35 cellular contexts compared by ENCODE assay signal in genomic region chr1:9047019-9047418, GRCh38. TPM values are rescaled to one million over a fixed set of nuclear protein-coding genes. Genes with fewer than 3 reads are reported as not detected.
"Had no signal": no experiment of that assay in that cellular context is flagged by ENCODE, and none has a peak within 500 bp of the region (broad histone marks: within the 10 kb centered on the region; RNA-seq: fewer than 3 reads in every experiment).

No MANE protein-coding gene starts in this region.

- H3K36me3 ChIP-seq: SJSA1 had no signal

- H2AFZ ChIP-seq: PC-9 had no signal

- H3K9ac ChIP-seq: SK-N-SH had no signal

- ATAC-seq: Panc1 had no signal

- H3K27me3 ChIP-seq: SJSA1 had no signal

- H3K9me3 ChIP-seq: SJSA1, SK-N-SH had no signal

- H3K4me2 ChIP-seq: PC-9, SK-N-SH had no signal

- H3K4me1 ChIP-seq: SJSA1 had no signal

- H3K4me3 ChIP-seq: PC-9, SJSA1 had no signal

- H3K27ac ChIP-seq: PC-9, SJSA1 had no signal

- DNase-seq: Karpas-422, NCI-H1048, NCI-H1092 treated with DMSO at 0.1 percent for 48 hours, NCI-H1105 treated with DMSO at 0.1 percent for 48 hours, NCI-H1417, NCI-H1436, NCI-H146, NCI-H1694, NCI-H187, NCI-H1930, NCI-H2029 treated with DMSO at 0.1 percent for 48 hours, NCI-H2081 treated with DMSO at 0.1 percent for 48 hours, NCI-H2107, NCI-H2171, NCI-H226, NCI-H446 treated with DMSO at 0.1 percent for 48 hours, NCI-H510A, NCI-H524, NCI-H526, NCI-H69, NCI-H748 treated with DMSO at 0.1 percent for 48 hours, NCI-H82, PC-9, Right ventricle myocardium superior, SHP77 treated with DMSO at 0.1 percent for 48 hours, SK-N-SH, SW 1271 had no signal

- FAIRE-seq: RCC 7860 had no signal

- H3K9me2 ChIP-seq: SK-N-SH had no signal

RNA-seq across cellular contexts. Expression of gene SLC2A7, which starts 20.8 kb away (rescaled TPM):
- total RNA-seq: LHCN-M2; MCF 10A; OCI-LY7; PC-9; Right ventricle myocardium superior; RPMI7951; SJSA1; T-helper 1 cell treated with Interleukin-12 subunit alpha and Interleukin-12 subunit beta and Interleukin-4 antibody, amounts not matched to agents 30 ng/mL and 1 ng/mL, for 36 hours had no signal
- polyA plus RNA-seq: SK-N-SH had no signal

RNA-seq across cellular contexts. Expression of gene SLC2A5, which starts 22.4 kb away (rescaled TPM):
- total RNA-seq: PC-9; SJSA1; T-helper 1 cell treated with Interleukin-12 subunit alpha and Interleukin-12 subunit beta and Interleukin-4 antibody, amounts not matched to agents 30 ng/mL and 1 ng/mL, for 36 hours had no signal
